Comparison of ENCODE assay signal across 8 cellular contexts in the genomic region with DNA sequence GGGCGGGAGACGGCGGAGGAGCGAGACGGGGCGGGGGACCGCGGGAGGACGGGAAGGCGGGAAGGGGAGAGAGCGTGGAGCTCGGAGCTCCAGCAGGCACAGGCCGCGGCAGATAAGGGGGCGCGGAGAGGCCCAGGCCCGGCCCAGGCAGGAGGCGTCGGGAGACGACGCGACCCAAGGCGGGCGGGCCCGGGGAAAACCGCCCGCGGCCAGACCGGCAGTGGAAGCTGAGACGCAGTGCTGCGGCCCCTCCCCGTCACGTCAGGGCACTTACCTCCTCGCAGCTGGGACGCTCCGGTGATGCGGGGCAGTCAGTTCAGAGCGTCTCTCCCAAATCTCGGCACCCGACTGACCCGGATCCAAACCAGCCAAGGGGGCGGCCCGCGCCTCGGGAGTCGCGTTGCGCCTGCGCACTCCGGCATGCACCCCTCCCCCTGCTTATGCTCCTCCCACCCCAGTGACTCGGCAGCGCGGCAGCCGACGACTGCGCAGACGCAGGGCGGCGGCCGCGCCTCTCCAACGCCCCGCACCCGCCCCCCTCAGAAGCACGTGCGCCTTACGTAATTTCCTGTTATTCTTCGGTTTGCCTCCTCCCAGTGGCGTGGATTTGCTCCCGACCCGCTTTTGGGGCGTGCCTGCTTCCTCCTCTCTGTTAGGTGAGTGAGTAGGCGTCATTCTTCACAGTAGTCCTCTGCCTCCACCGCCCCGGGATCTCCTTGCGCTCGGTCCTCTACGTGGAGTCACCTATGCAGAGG. TPM values are rescaled to one million over a fixed set of nuclear protein-coding genes. Genes with fewer than 3 reads are reported as not detected.
A peak's percentile ranks its signal among the peaks of the same experiment; 100 is the strongest.
DNase-seq lines count a peak whose midpoint lies in the region; ATAC-seq and TF ChIP-seq lines count a peak whose summit lies in the region.

A gene (minus strand): TSS at position 350 of the 755 bp plus-strand sequence. CDS start 3,814 bp downstream, outside the sequence.

- H3K9me3 ChIP-seq in left ventricle myocardium inferior (replicated peaks) (no peaks in the 10 kb centered on the region), prostate gland (no peaks in the 10 kb centered on the region)

- H3K27ac ChIP-seq in left ventricle myocardium inferior (replicated peaks) (peak within 1 kb of the TSS; percentile 96), prostate gland (peak within 1 kb of the TSS; percentile 97), urinary bladder (ENCODE audit: low read depth) (peak within 1 kb of the TSS; percentile 97)

- DNase-seq in GM13977 (ENCODE audit: low spot score) (peak; percentile 98), NCI-H1694 (lab: John Stamatoyannopoulos, UW) (peak; percentile 86), amniotic stem cell (lab: John Stamatoyannopoulos, UW) (peak; percentile 94), left ventricle myocardium inferior (peak; percentile 96), prostate gland (ENCODE audit: low spot score) (peak; percentile 99)

- H3K27me3 ChIP-seq in left ventricle myocardium inferior (ENCODE audit: low read depth) (no peaks in the 10 kb centered on the region), prostate gland (replicated peaks; ENCODE audit: insufficient read depth) (no peaks in the 10 kb centered on the region)

- WGBS in prostate gland: under 1% methylated on average over 77 of the region's 78 CpGs
- WGBS in urinary bladder: under 1% methylated on average over 78 of the region's 78 CpGs

- intact Hi-C loops in left ventricle myocardium inferior (cut with micrococcal nuclease): no loop called here
- intact Hi-C loops in prostate gland (cut with DNase I): loop anchor here (5.0 to 10.0 kb wide), 3 partner anchors 314 to 753 kb away; a partner anchor contains a TSS

- H3K4me3 ChIP-seq in left ventricle myocardium inferior: peak within 1 kb of the TSS; percentile 96
- H3K4me3 ChIP-seq in prostate gland: peak within 1 kb of the TSS; percentile 81 to 90
- peak within 1 kb of the TSS; percentile 95 for H3K4me3 ChIP-seq in urinary bladder (ENCODE audit: low read depth, low read length)

- peaks cover 19% of the 10 kb centered on the region for H3K36me3 Mint-ChIP-seq in T-helper 1 cell treated with Interleukin-12 subunit alpha and Interleukin-12 subunit beta and Interleukin-4 antibody, amounts not matched to agents 30 μg/mL and 1 μg/mL, for 36 hours (ENCODE audit: low read depth)

- peak within 1 kb of the TSS; percentile 85 for H3K27ac Mint-ChIP-seq in T-helper 1 cell treated with Interleukin-12 subunit alpha and Interleukin-12 subunit beta and Interleukin-4 antibody, amounts not matched to agents 30 μg/mL and 1 μg/mL, for 36 hours

- H3K36me3 ChIP-seq in left ventricle myocardium inferior (peaks cover 9% of the 10 kb centered on the region), prostate gland (no peaks in the 10 kb centered on the region), urinary bladder (ENCODE audit: insufficient read depth) (no peaks in the 10 kb centered on the region)

- peaks cover 71% of the 10 kb centered on the region for H3K4me1 ChIP-seq in left ventricle myocardium inferior
- no peaks in the 10 kb centered on the region for H3K4me1 ChIP-seq in prostate gland (replicated peaks)
- H3K4me1 ChIP-seq in urinary bladder (ENCODE audit: insufficient read depth): peaks cover 3% of the 10 kb centered on the region

- in situ Hi-C loops in GM13977 (cut with MboI; ENCODE audit: low pct_unique_long_range_greater_than_20kb, low sequenced_read_pairs, unreplicated experiment): loop anchor here (10.0 kb wide), 1 partner anchor 104 kb away; a partner anchor contains a TSS

- peak; percentile 78 for ATAC-seq in HG02884 (IDR thresholded peaks at IDR 0.05; ENCODE audit: unreplicated experiment)

- H3K27me3 Mint-ChIP-seq in T-helper 1 cell treated with Interleukin-12 subunit alpha and Interleukin-12 subunit beta and Interleukin-4 antibody, amounts not matched to agents 30 μg/mL and 1 μg/mL, for 36 hours (ENCODE audit: low read depth): no peaks in the 10 kb centered on the region

- TF ChIP-seq CTCF in GM13977 (IDR thresholded peaks at IDR 0.05; ENCODE audit: extremely low read depth, insufficient read depth, missing control alignments): no peak
- no peak for TF ChIP-seq CTCF in left ventricle myocardium inferior (IDR thresholded peaks at IDR 0.05; ENCODE audit: borderline replicate concordance)
- peak in 2 of 4 experiments; percentile 24 to 32 for TF ChIP-seq CTCF in prostate gland (IDR thresholded peaks at IDR 0.05)

- H3K4me3 Mint-ChIP-seq in T-helper 1 cell treated with Interleukin-12 subunit alpha and Interleukin-12 subunit beta and Interleukin-4 antibody, amounts not matched to agents 30 μg/mL and 1 μg/mL, for 36 hours: peak within 1 kb of the TSS; percentile 99

- peak; percentile 93 for TF ChIP-seq POLR2A in prostate gland (IDR thresholded peaks at IDR 0.05)

- no peaks in the 10 kb centered on the region for H3K9me3 Mint-ChIP-seq in T-helper 1 cell treated with Interleukin-12 subunit alpha and Interleukin-12 subunit beta and Interleukin-4 antibody, amounts not matched to agents 30 μg/mL and 1 μg/mL, for 36 hours

- H3K4me1 Mint-ChIP-seq in T-helper 1 cell treated with Interleukin-12 subunit alpha and Interleukin-12 subunit beta and Interleukin-4 antibody, amounts not matched to agents 30 μg/mL and 1 μg/mL, for 36 hours (ENCODE audit: low read depth): peaks cover 51% of the 10 kb centered on the region

RNA-seq across cellular contexts. Expression of the gene that starts here (rescaled TPM):
- total RNA-seq in left ventricle myocardium inferior: 34.0 TPM
- 10 to 100 TPM; 31.6 to 42.7 TPM for total RNA-seq in prostate gland
- 32.7 TPM for total RNA-seq in urinary bladder
- 35.8 TPM for polyA plus RNA-seq in urinary bladder

Comparison
In these comparisons a context has a peak if more than half of its experiments do, and no peak if none do; other contexts are left out.
1. Peak in every context shown above with its lines: DNase-seq, ATAC-seq, H3K4me3 ChIP-seq and H3K27ac ChIP-seq.